ENCODE assay signal across 1 cellular context in genomic region chr22:43474161-43475101, GRCh38.
A peak's percentile ranks its signal among the peaks of the same experiment; 100 is the strongest.
TF ChIP-seq lines count a peak whose summit lies in the region.

No MANE protein-coding gene starts in this region.

TF ChIP-seq in HepG2, 621 proteins besides CTCF, POLR2A, EP300 and RAD21 (continued from another document):
- TF ChIP-seq, protein P1, sequence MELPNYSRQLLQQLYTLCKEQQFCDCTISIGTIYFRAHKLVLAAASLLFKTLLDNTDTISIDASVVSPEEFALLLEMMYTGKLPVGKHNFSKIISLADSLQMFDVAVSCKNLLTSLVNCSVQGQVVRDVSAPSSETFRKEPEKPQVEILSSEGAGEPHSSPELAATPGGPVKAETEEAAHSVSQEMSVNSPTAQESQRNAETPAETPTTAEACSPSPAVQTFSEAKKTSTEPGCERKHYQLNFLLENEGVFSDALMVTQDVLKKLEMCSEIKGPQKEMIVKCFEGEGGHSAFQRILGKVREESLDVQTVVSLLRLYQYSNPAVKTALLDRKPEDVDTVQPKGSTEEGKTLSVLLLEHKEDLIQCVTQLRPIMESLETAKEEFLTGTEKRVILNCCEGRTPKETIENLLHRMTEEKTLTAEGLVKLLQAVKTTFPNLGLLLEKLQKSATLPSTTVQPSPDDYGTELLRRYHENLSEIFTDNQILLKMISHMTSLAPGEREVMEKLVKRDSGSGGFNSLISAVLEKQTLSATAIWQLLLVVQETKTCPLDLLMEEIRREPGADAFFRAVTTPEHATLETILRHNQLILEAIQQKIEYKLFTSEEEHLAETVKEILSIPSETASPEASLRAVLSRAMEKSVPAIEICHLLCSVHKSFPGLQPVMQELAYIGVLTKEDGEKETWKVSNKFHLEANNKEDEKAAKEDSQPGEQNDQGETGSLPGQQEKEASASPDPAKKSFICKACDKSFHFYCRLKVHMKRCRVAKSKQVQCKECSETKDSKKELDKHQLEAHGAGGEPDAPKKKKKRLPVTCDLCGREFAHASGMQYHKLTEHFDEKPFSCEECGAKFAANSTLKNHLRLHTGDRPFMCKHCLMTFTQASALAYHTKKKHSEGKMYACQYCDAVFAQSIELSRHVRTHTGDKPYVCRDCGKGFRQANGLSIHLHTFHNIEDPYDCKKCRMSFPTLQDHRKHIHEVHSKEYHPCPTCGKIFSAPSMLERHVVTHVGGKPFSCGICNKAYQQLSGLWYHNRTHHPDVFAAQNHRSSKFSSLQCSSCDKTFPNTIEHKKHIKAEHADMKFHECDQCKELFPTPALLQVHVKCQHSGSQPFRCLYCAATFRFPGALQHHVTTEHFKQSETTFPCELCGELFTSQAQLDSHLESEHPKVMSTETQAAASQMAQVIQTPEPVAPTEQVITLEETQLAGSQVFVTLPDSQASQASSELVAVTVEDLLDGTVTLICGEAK (IDR thresholded peaks at IDR 0.05): no peak
- TF ChIP-seq, protein P1 (CRISPR knock-in tag; IDR thresholded peaks at IDR 0.05): peak; percentile 61
- TF ChIP-seq MATR3 (CRISPR knock-in tag; IDR thresholded peaks at IDR 0.05) (no peak), RXRB (CRISPR knock-in tag; IDR thresholded peaks at IDR 0.05; ENCODE audit: borderline replicate concordance) (peak; percentile 37; the same call in 1 of the 2 replicates), IRX3 (CRISPR knock-in tag; IDR thresholded peaks at IDR 0.05; ENCODE audit: borderline replicate concordance, low read depth) (no peak), TGIF2 (CRISPR knock-in tag; IDR thresholded peaks at IDR 0.05) (peak; percentile 45; the same call in 1 of the 2 replicates), SOX5 (CRISPR knock-in tag; IDR thresholded peaks at IDR 0.05; ENCODE audit: borderline replicate concordance) (peak; percentile 44; the same call in 1 of the 2 replicates), NR2F2 (IDR thresholded peaks at IDR 0.05; ENCODE audit: borderline replicate concordance, low read depth) (peak; percentile 41; the same call in 1 of the 2 replicates), ZNF747 (CRISPR knock-in tag; IDR thresholded peaks at IDR 0.05; ENCODE audit: borderline replicate concordance) (peak; percentile 62; the same call in 1 of the 2 replicates), ZNF782 (CRISPR knock-in tag; IDR thresholded peaks at IDR 0.05; ENCODE audit: borderline replicate concordance) (0 out of 2 replicates have a peak, but pooled peaks have one; percentile 35), KLF13 (CRISPR knock-in tag; IDR thresholded peaks at IDR 0.05) (0 out of 2 replicates have a peak, but pooled peaks have one; percentile 36), ZFP36L1 (CRISPR knock-in tag; IDR thresholded peaks at IDR 0.05) (0 out of 2 replicates have a peak, but pooled peaks have one; percentile 47), ZSCAN31 (CRISPR knock-in tag; IDR thresholded peaks at IDR 0.05; ENCODE audit: low read depth) (no peak), TAF1 (CRISPR knock-in tag; IDR thresholded peaks at IDR 0.05) (no peak), REPIN1 (CRISPR knock-in tag; IDR thresholded peaks at IDR 0.05; ENCODE audit: borderline replicate concordance, low read depth) (no peak), MTA3 (CRISPR knock-in tag; IDR thresholded peaks at IDR 0.05) (no peak), ZNF556 (CRISPR knock-in tag; IDR thresholded peaks at IDR 0.05; ENCODE audit: borderline replicate concordance) (peak; percentile 61; the same call in 1 of the 2 replicates), ATF7-NPFF (CRISPR knock-in tag; IDR thresholded peaks at IDR 0.05; ENCODE audit: low read depth) (no peak; the same call in 1 of the 2 replicates), ZNF180 (CRISPR knock-in tag; IDR thresholded peaks at IDR 0.05; ENCODE audit: borderline replicate concordance, low read depth) (no peak), RXRA (CRISPR knock-in tag; IDR thresholded peaks at IDR 0.05) (0 out of 2 replicates have a peak, but pooled peaks have one; percentile 53), SP4 (CRISPR knock-in tag; IDR thresholded peaks at IDR 0.05) (peak; percentile 42; the same call in 1 of the 2 replicates), SALL1 (CRISPR knock-in tag; IDR thresholded peaks at IDR 0.05) (peak; percentile 76), SKI (IDR thresholded peaks at IDR 0.05; ENCODE audit: partially characterized antibody) (peak; percentile 35), ATF7 (IDR thresholded peaks at IDR 0.05) (no peak), ATF7 (CRISPR knock-in tag; IDR thresholded peaks at IDR 0.05) (0 out of 2 replicates have a peak, but pooled peaks have one; percentile 34), ZMYM3 (CRISPR knock-in tag; IDR thresholded peaks at IDR 0.05) (0 out of 2 replicates have a peak, but pooled peaks have one; percentile 52), ESRRA (CRISPR knock-in tag; IDR thresholded peaks at IDR 0.05; ENCODE audit: low read depth) (peak; percentile 65; the same call in 1 of the 2 replicates), ZNF724P (CRISPR knock-in tag; IDR thresholded peaks at IDR 0.05; ENCODE audit: borderline replicate concordance) (0 out of 2 replicates have a peak, but pooled peaks have one; percentile 84), ZNF577 (CRISPR knock-in tag; IDR thresholded peaks at IDR 0.05; ENCODE audit: borderline replicate concordance, low read depth) (no peak), TBX2 (CRISPR knock-in tag; IDR thresholded peaks at IDR 0.05; ENCODE audit: borderline replicate concordance) (peak; percentile 46), NR2C2 (CRISPR knock-in tag; IDR thresholded peaks at IDR 0.05; ENCODE audit: borderline replicate concordance) (peak; percentile 93), PREB (CRISPR knock-in tag; IDR thresholded peaks at IDR 0.05) (no peak), MYC (CRISPR knock-in tag; IDR thresholded peaks at IDR 0.05; ENCODE audit: borderline replicate concordance) (peak; percentile 69)
- TF ChIP-seq, protein P2, sequence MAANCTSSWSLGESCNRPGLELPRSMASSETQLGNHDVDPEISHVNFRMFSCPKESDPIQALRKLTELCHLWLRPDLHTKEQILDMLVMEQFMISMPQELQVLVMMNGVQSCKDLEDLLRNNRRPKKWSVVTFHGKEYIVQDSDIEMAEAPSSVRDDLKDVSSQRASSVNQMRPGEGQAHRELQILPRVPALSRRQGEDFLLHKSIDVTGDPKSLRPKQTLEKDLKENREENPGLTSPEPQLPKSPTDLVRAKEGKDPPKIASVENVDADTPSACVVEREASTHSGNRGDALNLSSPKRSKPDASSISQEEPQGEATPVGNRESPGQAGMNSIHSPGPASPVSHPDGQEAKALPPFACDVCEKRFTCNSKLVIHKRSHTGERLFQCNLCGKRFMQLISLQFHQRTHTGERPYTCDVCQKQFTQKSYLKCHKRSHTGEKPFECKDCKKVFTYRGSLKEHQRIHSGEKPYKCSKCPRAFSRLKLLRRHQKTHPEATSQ (CRISPR knock-in tag; IDR thresholded peaks at IDR 0.05; ENCODE audit: borderline replicate concordance): no peak
- TF ChIP-seq, protein P3, sequence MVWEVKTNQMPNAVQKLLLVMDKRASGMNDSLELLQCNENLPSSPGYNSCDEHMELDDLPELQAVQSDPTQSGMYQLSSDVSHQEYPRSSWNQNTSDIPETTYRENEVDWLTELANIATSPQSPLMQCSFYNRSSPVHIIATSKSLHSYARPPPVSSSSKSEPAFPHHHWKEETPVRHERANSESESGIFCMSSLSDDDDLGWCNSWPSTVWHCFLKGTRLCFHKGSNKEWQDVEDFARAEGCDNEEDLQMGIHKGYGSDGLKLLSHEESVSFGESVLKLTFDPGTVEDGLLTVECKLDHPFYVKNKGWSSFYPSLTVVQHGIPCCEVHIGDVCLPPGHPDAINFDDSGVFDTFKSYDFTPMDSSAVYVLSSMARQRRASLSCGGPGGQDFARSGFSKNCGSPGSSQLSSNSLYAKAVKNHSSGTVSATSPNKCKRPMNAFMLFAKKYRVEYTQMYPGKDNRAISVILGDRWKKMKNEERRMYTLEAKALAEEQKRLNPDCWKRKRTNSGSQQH (CRISPR knock-in tag; IDR thresholded peaks at IDR 0.05; ENCODE audit: low read depth): 0 out of 2 replicates have a peak, but pooled peaks have one; percentile 26
- TF ChIP-seq, protein P4, sequence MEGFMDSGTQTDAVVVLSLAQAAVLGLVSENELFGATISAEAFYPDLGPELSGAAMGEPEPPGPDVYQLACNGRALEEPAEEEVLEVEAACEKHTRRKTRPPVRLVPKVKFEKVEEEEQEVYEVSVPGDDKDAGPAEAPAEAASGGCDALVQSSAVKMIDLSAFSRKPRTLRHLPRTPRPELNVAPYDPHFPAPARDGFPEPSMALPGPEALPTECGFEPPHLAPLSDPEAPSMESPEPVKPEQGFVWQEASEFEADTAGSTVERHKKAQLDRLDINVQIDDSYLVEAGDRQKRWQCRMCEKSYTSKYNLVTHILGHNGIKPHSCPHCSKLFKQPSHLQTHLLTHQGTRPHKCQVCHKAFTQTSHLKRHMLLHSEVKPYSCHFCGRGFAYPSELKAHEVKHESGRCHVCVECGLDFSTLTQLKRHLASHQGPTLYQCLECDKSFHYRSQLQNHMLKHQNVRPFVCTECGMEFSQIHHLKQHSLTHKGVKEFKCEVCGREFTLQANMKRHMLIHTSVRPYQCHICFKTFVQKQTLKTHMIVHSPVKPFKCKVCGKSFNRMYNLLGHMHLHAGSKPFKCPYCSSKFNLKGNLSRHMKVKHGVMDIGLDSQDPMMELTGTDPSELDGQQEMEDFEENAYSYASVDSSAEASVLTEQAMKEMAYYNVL (CRISPR knock-in tag; IDR thresholded peaks at IDR 0.05; ENCODE audit: borderline replicate concordance): peak; percentile 30; the same call in 1 of the 2 replicates
- TF ChIP-seq, protein P5, sequence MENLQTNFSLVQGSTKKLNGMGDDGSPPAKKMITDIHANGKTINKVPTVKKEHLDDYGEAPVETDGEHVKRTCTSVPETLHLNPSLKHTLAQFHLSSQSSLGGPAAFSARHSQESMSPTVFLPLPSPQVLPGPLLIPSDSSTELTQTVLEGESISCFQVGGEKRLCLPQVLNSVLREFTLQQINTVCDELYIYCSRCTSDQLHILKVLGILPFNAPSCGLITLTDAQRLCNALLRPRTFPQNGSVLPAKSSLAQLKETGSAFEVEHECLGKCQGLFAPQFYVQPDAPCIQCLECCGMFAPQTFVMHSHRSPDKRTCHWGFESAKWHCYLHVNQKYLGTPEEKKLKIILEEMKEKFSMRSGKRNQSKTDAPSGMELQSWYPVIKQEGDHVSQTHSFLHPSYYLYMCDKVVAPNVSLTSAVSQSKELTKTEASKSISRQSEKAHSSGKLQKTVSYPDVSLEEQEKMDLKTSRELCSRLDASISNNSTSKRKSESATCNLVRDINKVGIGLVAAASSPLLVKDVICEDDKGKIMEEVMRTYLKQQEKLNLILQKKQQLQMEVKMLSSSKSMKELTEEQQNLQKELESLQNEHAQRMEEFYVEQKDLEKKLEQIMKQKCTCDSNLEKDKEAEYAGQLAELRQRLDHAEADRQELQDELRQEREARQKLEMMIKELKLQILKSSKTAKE (CRISPR knock-in tag; IDR thresholded peaks at IDR 0.05; ENCODE audit: borderline replicate concordance): peak; percentile 65; the same call in 1 of the 2 replicates
- TF ChIP-seq, protein P6, sequence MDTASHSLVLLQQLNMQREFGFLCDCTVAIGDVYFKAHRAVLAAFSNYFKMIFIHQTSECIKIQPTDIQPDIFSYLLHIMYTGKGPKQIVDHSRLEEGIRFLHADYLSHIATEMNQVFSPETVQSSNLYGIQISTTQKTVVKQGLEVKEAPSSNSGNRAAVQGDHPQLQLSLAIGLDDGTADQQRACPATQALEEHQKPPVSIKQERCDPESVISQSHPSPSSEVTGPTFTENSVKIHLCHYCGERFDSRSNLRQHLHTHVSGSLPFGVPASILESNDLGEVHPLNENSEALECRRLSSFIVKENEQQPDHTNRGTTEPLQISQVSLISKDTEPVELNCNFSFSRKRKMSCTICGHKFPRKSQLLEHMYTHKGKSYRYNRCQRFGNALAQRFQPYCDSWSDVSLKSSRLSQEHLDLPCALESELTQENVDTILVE (CRISPR knock-in tag; IDR thresholded peaks at IDR 0.05): no peak
- TF ChIP-seq, protein P7, sequence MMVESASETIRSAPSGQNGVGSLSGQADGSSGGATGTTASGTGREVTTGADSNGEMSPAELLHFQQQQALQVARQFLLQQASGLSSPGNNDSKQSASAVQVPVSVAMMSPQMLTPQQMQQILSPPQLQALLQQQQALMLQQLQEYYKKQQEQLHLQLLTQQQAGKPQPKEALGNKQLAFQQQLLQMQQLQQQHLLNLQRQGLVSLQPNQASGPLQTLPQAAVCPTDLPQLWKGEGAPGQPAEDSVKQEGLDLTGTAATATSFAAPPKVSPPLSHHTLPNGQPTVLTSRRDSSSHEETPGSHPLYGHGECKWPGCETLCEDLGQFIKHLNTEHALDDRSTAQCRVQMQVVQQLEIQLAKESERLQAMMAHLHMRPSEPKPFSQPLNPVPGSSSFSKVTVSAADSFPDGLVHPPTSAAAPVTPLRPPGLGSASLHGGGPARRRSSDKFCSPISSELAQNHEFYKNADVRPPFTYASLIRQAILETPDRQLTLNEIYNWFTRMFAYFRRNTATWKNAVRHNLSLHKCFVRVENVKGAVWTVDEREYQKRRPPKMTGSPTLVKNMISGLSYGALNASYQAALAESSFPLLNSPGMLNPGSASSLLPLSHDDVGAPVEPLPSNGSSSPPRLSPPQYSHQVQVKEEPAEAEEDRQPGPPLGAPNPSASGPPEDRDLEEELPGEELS (CRISPR knock-in tag; IDR thresholded peaks at IDR 0.05): 0 out of 2 replicates have a peak, but pooled peaks have one; percentile 30
TF ChIP-seq in HepG2: peak in this region for 97.
